ENCODE assay signal across 14 cellular contexts in genomic region chr12:124656214-124656516, GRCh38.
DNase-seq lines count a peak whose midpoint lies in the region; ATAC-seq, FAIRE-seq and TF ChIP-seq lines count a peak whose summit lies in the region.
"Had no signal": no experiment of that assay in that cellular context is flagged by ENCODE, and none has a peak within 500 bp of the region (broad histone marks: within the 10 kb centered on the region; RNA-seq: fewer than 3 reads in every experiment).

No MANE protein-coding gene starts in this region.

- peaks cover 3% of the 10 kb centered on the region for H3K9me3 Mint-ChIP-seq in nephron
- H3K9me3 Mint-ChIP-seq: activated CD4-positive, alpha-beta T cell treated with anti-CD3 and anti-CD28 coated beads, Interleukin-2, amount 10 ng/mL, durations not matched to agents 7 days and 5 days had no signal

- no peak for TF ChIP-seq EP300 in SK-N-SH (IDR thresholded peaks at IDR 0.05; ENCODE audit: borderline replicate concordance in 1 of 2, low read depth in 1 of 2, low read length in 1 of 2)

- TF ChIP-seq POLR2A in endothelial cell of umbilical vein (IDR thresholded peaks at IDR 0.05; ENCODE audit: low read depth, low read length) = no peak

- peak overlapping the region in 2 of 3 experiments; percentile 12 to 18 for H3K4me3 Mint-ChIP-seq in nephron
- H3K4me3 Mint-ChIP-seq: activated CD4-positive, alpha-beta T cell treated with anti-CD3 and anti-CD28 coated beads, Interleukin-2, amount 10 ng/mL, durations not matched to agents 7 days and 5 days had no signal

- H3K4me1 ChIP-seq in SK-N-SH (ENCODE audit: control insufficient read depth in 1 of 2, insufficient read depth in 2 of 2, low read depth in 1 of 2, low read length in 1 of 2) (peaks cover 32 to 51% of the 10 kb centered on the region in 2 experiments), endothelial cell of umbilical vein (ENCODE audit: control insufficient read depth, extremely low read depth, insufficient read depth, low read length) (peaks cover 50% of the 10 kb centered on the region), urinary bladder (ENCODE audit: insufficient read depth) (no peaks in the 10 kb centered on the region)

- peak overlapping the region; percentile 94 to 99 for H3K27ac ChIP-seq in SK-N-SH (ENCODE audit: low read depth in 2 of 2, low read length in 1 of 2)
- peak overlapping the region; percentile 91 for H3K27ac ChIP-seq in endothelial cell of umbilical vein (ENCODE audit: insufficient read depth, low read depth, low read length)
- H3K27ac ChIP-seq in urinary bladder (ENCODE audit: low read depth) = peak overlapping the region; percentile 26

- H4K20me1 ChIP-seq in SK-N-SH (ENCODE audit: insufficient read depth) (no peaks in the 10 kb centered on the region), endothelial cell of umbilical vein (replicated peaks; ENCODE audit: control insufficient read depth, extremely low read depth, insufficient read depth, low read length) (no peaks in the 10 kb centered on the region)

- TF ChIP-seq CTCF in SK-N-SH (IDR thresholded peaks at IDR 0.05) (no peak), endothelial cell of umbilical vein (IDR thresholded peaks at IDR 0.05; ENCODE audit: extremely low read depth in 1 of 2, insufficient read depth in 1 of 2, low read depth in 1 of 2, low read length in 2 of 2) (no peak), nephron (IDR thresholded peaks at IDR 0.05; ENCODE audit: unreplicated experiment in 3 of 3) (no peak)

- no peak for FAIRE-seq in endothelial cell of umbilical vein (lab: Jason Lieb, UNC)
- FAIRE-seq: kidney had no signal

- dilution Hi-C loops in endothelial cell of umbilical vein (cut with MboI; ENCODE audit: extremely low pct_ligation_motif_present, low sequenced_read_pairs) = no loop called here

- H3K79me2 ChIP-seq in SK-N-SH (ENCODE audit: insufficient read depth) (no peaks in the 10 kb centered on the region), endothelial cell of umbilical vein (ENCODE audit: control insufficient read depth, insufficient read depth, low read length) (no peaks in the 10 kb centered on the region)

- no TSS peak for BruUV-seq in endothelial cell of umbilical vein (replicated peaks; lab: Mats Ljungman, UMichigan)

- POLR2A ChIA-PET in SK-N-SH (lab: Yijun Ruan, JAX) = interaction anchor here (0.6 to 1.2 kb wide), 3 partner anchors 17 to 119 kb away, joined by 3 to 4 read pairs (median 3); no protein-coding TSS in a partner anchor
- POLR2A ChIA-PET in endothelial cell of umbilical vein (lab: Charles Lee) = interaction anchor here (0.9 to 1.8 kb wide), 3 partner anchors 16 to 138 kb away, joined by 3 to 15 read pairs (median 3); no protein-coding TSS in a partner anchor

- peak overlapping the region; percentile 73; the same call in 1 of the 2 replicates for H3K4me2 ChIP-seq in SK-N-SH
- H3K4me2 ChIP-seq in endothelial cell of umbilical vein (ENCODE audit: insufficient read depth, low read length) = no peak overlapping the region

- no peaks in the 10 kb centered on the region for H3K9me2 ChIP-seq in SK-N-SH

- ATAC-seq in SK-N-SH treated with all-trans-retinoic acid at 6 μM for 48 hours = no peak
- no peak for ATAC-seq in HG03520 (IDR thresholded peaks at IDR 0.05; ENCODE audit: unreplicated experiment)

- intact Hi-C loops in endothelial cell of umbilical vein (cut with micrococcal nuclease) = no loop called here

- no peak for DNase-seq in SK-N-SH
- no peak for DNase-seq in endothelial cell of umbilical vein (ENCODE audit: low read depth, low spot score)
- no peak for DNase-seq in amygdala (lab: John Stamatoyannopoulos, UW)
- no peak for DNase-seq in NCI-H146 (lab: John Stamatoyannopoulos, UW)
- DNase-seq: activated CD4-positive, alpha-beta T cell treated with anti-CD3 and anti-CD28 coated beads, Interleukin-2, amount 10 ng/mL, durations not matched to agents 7 days and 5 days; NCI-H1417 treated with DMSO at 0.1 percent for 48 hours; stimulated activated CD4-positive, alpha-beta T cell treated with anti-CD3 and anti-CD28 coated beads, Interleukin-1b, Interleukin-23, amount 100 ng/mL, for 48 hours; stimulated activated naive CD4-positive, alpha-beta T cell; SW 1271 had no signal

- peak overlapping the region; percentile 81 for H2AFZ ChIP-seq in SK-N-SH (ENCODE audit: low read depth)
- H2AFZ ChIP-seq in endothelial cell of umbilical vein (ENCODE audit: low read depth, low read length) = no peak overlapping the region

- H3K27ac Mint-ChIP-seq in nephron = peak overlapping the region; percentile 85 to 92 (median 85)
- H3K27ac Mint-ChIP-seq: activated CD4-positive, alpha-beta T cell treated with anti-CD3 and anti-CD28 coated beads, Interleukin-2, amount 10 ng/mL, durations not matched to agents 7 days and 5 days had no signal

- peaks cover 51% of the 10 kb centered on the region for H3K4me1 Mint-ChIP-seq in nephron
- H3K4me1 Mint-ChIP-seq: activated CD4-positive, alpha-beta T cell treated with anti-CD3 and anti-CD28 coated beads, Interleukin-2, amount 10 ng/mL, durations not matched to agents 7 days and 5 days had no signal

- H3K36me3 ChIP-seq in SK-N-SH (replicated peaks in 1 of 2; ENCODE audit: control insufficient read depth in 1 of 2, insufficient read depth in 2 of 2, low read length in 1 of 2) (no peaks in the 10 kb centered on the region), endothelial cell of umbilical vein (ENCODE audit: control insufficient read depth in 2 of 2, extremely low read depth in 1 of 2, insufficient read depth in 2 of 2, low read length in 2 of 2) (no peaks in the 10 kb centered on the region), urinary bladder (ENCODE audit: insufficient read depth) (no peaks in the 10 kb centered on the region)

- H3K4me3 ChIP-seq in SK-N-SH (ENCODE audit: low read depth in 2 of 2, low read length in 1 of 2) = peak overlapping the region in 1 of 2 experiments; percentile 33; a peak in 1 of 4 replicates
- H3K4me3 ChIP-seq in endothelial cell of umbilical vein (replicated peaks in 1 of 3; ENCODE audit: insufficient read depth in 1 of 3, low read depth in 1 of 3, low read length in 3 of 3) = no peak overlapping the region
- no peak overlapping the region for H3K4me3 ChIP-seq in urinary bladder (ENCODE audit: low read depth, low read length)

- H3K9me1 ChIP-seq in endothelial cell of umbilical vein (replicated peaks; ENCODE audit: control insufficient read depth, extremely low read depth, insufficient read depth, low read length) = no peaks in the 10 kb centered on the region

- WGBS in SK-N-SH (ENCODE audit: low lambda C conversion rate) = 92% methylated on average over 3 of the region's 3 CpGs
- WGBS in urinary bladder = 69% methylated on average over 3 of the region's 3 CpGs

- CTCF ChIA-PET in SK-N-SH (lab: Yijun Ruan, JAX) (interaction anchor here (0.9 to 1.9 kb wide), 5 partner anchors 24 to 112 kb away, joined by 3 to 7 read pairs (median 4); no protein-coding TSS in a partner anchor), endothelial cell of umbilical vein (lab: Charles Lee) (interaction anchor here (1.0 to 2.0 kb wide), 10 partner anchors 16 to 108 kb away, joined by 3 to 12 read pairs (median 7); partner anchors contain the start of gene NCOR2)

- H3K9ac ChIP-seq in SK-N-SH = no peak overlapping the region
- peak overlapping the region; percentile 1 for H3K9ac ChIP-seq in endothelial cell of umbilical vein (replicated peaks; ENCODE audit: extremely low read depth, insufficient read depth, low read length)

- TF ChIP-seq RAD21 in SK-N-SH (IDR thresholded peaks at IDR 0.05; ENCODE audit: low read length) = peak; percentile 20; the same call in 1 of the 2 replicates

- H3K27me3 Mint-ChIP-seq in nephron (ENCODE audit: low read depth) = peaks cover 28% of the 10 kb centered on the region

- no peaks in the 10 kb centered on the region for H3K9me3 ChIP-seq in SK-N-SH
- no peaks in the 10 kb centered on the region for H3K9me3 ChIP-seq in endothelial cell of umbilical vein (replicated peaks; ENCODE audit: control insufficient read depth, insufficient read depth, low read length)

- peaks cover 27% of the 10 kb centered on the region for H3F3A ChIP-seq in SK-N-SH (replicated peaks; ENCODE audit: insufficient read depth)

- H3K27me3 ChIP-seq in SK-N-SH (ENCODE audit: insufficient read depth) (no peaks in the 10 kb centered on the region), endothelial cell of umbilical vein (ENCODE audit: control insufficient read depth in 2 of 2, insufficient read depth in 2 of 2, low read length in 2 of 2) (no peaks in the 10 kb centered on the region)

- no peaks in the 10 kb centered on the region for H3K36me3 Mint-ChIP-seq in nephron (ENCODE audit: low read depth)

TF ChIP-seq in SK-N-SH, 30 proteins besides CTCF, POLR2A, EP300 and RAD21:
- TF ChIP-seq YY1 (IDR thresholded peaks at IDR 0.05; ENCODE audit: low read depth) (no peak), FOXJ3 (CRISPR knock-in tag; IDR thresholded peaks at IDR 0.05) (0 out of 2 replicates have a peak, but pooled peaks have one; percentile 13), RCOR1 (IDR thresholded peaks at IDR 0.05; ENCODE audit: low read length) (peak; percentile 20; the same call in 1 of the 2 replicates)

TF ChIP-seq in SK-N-SH treated with all-trans-retinoic acid at 6 μM for 48 hours, 23 proteins besides CTCF, POLR2A, EP300 and RAD21:
- TF ChIP-seq TCF4 (CRISPR knock-in tag; IDR thresholded peaks at IDR 0.05; ENCODE audit: borderline replicate concordance) = no peak
TF ChIP-seq in SK-N-SH treated with all-trans-retinoic acid at 6 μM for 48 hours: peak in this region for 0.

TF ChIP-seq in endothelial cell of umbilical vein, 7 proteins besides CTCF, POLR2A, EP300 and RAD21:
- TF ChIP-seq JUN (IDR thresholded peaks at IDR 0.05; ENCODE audit: borderline replicate concordance, insufficient read depth, insufficient read length, low read depth) (no peak), MAX (IDR thresholded peaks at IDR 0.05; ENCODE audit: insufficient read depth, insufficient read length) (no peak), FOS (IDR thresholded peaks at IDR 0.05; ENCODE audit: borderline replicate concordance, insufficient read depth, low read length) (no peak), POLR2AphosphoS5 (IDR thresholded peaks at IDR 0.05; ENCODE audit: insufficient read depth, low read depth, low read length) (no peak), EZH2 (IDR thresholded peaks at IDR 0.05; ENCODE audit: borderline replicate concordance, low read depth, low read length, severe bottlenecking) (no peak), MYC (IDR thresholded peaks at IDR 0.05; ENCODE audit: low read depth, low read length) (no peak), GATA2 (IDR thresholded peaks at IDR 0.05; ENCODE audit: insufficient read depth, insufficient read length, low read depth, low read length) (no peak)

Comparison
In these comparisons a context has a peak if more than half of its experiments do, and no peak if none do; other contexts are left out.
1. H3K27ac ChIP-seq: peak in every context shown above with its lines; median percentile 96 in SK-N-SH; 91 in endothelial cell of umbilical vein; 26 in urinary bladder.